Comparison of ENCODE assay signal across 9 cellular contexts in genomic region chr9:96139592-96140251, GRCh38.
DNase-seq lines count a peak whose midpoint lies in the region; ATAC-seq and TF ChIP-seq lines count a peak whose summit lies in the region.
"Had no signal": no experiment of that assay in that cellular context is flagged by ENCODE, and none has a peak within 500 bp of the region (broad histone marks: within the 10 kb centered on the region; RNA-seq: fewer than 3 reads in every experiment).

No MANE protein-coding gene starts in this region.

- peak overlapping the region; percentile 68 for H3K4me3 Mint-ChIP-seq in nephron progenitor cell

- ATAC-seq in GM19452 (IDR thresholded peaks at IDR 0.05; ENCODE audit: unreplicated experiment): no peak

- peaks cover 41% of the 10 kb centered on the region for H3K4me1 Mint-ChIP-seq in nephron progenitor cell

- no peaks in the 10 kb centered on the region for H3K9me3 Mint-ChIP-seq in nephron progenitor cell

- peaks cover 11% of the 10 kb centered on the region for H3K27me3 Mint-ChIP-seq in nephron progenitor cell (ENCODE audit: low read depth, poor library complexity)

- H3K27ac Mint-ChIP-seq in nephron progenitor cell: no peak overlapping the region

- H3K4me3 ChIP-seq in AG09309 (ENCODE audit: control insufficient read depth, low read depth, low read length): no peak overlapping the region

- TF ChIP-seq CTCF in AG09309 (IDR thresholded peaks at IDR 0.05; ENCODE audit: control insufficient read depth, insufficient read depth, low read depth, low read length, missing control alignments) (no peak), nephron progenitor cell (IDR thresholded peaks at IDR 0.05) (no peak)

- no peaks in the 10 kb centered on the region for H3K36me3 Mint-ChIP-seq in nephron progenitor cell (ENCODE audit: low read depth)

- peak; percentile 53 for DNase-seq in AG09309 (ENCODE audit: low read depth)
- peak; percentile 89 for DNase-seq in NCI-H2081 treated with DMSO at 0.1 percent for 48 hours (lab: John Stamatoyannopoulos, UW)
- DNase-seq in dedifferentiated amniotic fluid mesenchymal stem cell (ENCODE audit: extremely low spot score): peak; percentile 95
- DNase-seq in nephron progenitor cell: no peak
- DNase-seq in activated T-cell treated with anti-CD3 and anti-CD28 coated beads, Interleukin-2, amount 50 U/mL, for 48 hours: no peak
- DNase-seq in OCI-M1 (lab: John Stamatoyannopoulos, UW): no peak
- no peak for DNase-seq in stimulated activated CD4-positive, alpha-beta T cell treated with anti-CD3 and anti-CD28 coated beads, Interleukin-2, amount 100 ng/mL, for 24 hours
- DNase-seq: activated CD4-positive, alpha-beta T cell treated with anti-CD3 and anti-CD28 coated beads for 48 hours had no signal

Comparison
In these comparisons a context has a peak if more than half of its experiments do, and no peak if none do; other contexts are left out.
1. DNase-seq: peak in AG09309 (single experiment), NCI-H2081 treated with DMSO at 0.1 percent for 48 hours (single experiment) and dedifferentiated amniotic fluid mesenchymal stem cell (single experiment); none in nephron progenitor cell (single experiment), activated T-cell treated with anti-CD3 and anti-CD28 coated beads, Interleukin-2, amount 50 U/mL, for 48 hours (0 of 2), OCI-M1 (single experiment) and stimulated activated CD4-positive, alpha-beta T cell treated with anti-CD3 and anti-CD28 coated beads, Interleukin-2, amount 100 ng/mL, for 24 hours (0 of 2).